Comparison of ENCODE assay signal across 1 cellular context in the genomic region with DNA sequence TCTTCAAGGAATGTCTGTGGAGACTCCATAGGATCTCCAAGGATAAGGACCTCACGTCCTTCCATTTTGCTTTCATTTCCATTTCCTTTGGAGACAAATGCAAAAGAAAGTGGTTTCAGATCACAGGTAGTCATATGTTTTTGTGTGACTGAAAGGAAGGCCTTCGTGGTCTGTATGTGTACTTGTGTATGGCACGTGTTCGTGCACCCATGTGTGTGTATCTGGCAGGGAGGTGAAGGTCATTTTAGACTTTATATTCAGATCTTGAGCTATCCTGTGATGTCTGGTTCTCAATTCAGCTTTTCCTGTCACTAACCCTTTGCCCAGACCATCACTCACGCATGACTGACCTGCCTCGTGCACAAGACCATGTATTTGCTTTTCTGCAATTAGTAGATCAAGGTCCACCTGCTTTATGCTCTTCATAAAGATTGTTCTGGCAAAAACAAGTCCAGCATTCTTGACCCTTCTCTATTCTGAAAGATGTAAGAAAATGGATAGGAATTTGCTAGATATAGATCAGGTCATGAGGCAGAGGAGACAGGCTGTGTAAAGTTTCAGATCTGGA.
TF ChIP-seq lines count a peak whose summit lies in the region.

No MANE protein-coding gene starts in this region.

TF ChIP-seq in HepG2, 621 proteins besides CTCF, POLR2A, EP300 and RAD21 (continued from another document and continues in another):
- TF ChIP-seq, protein P1, sequence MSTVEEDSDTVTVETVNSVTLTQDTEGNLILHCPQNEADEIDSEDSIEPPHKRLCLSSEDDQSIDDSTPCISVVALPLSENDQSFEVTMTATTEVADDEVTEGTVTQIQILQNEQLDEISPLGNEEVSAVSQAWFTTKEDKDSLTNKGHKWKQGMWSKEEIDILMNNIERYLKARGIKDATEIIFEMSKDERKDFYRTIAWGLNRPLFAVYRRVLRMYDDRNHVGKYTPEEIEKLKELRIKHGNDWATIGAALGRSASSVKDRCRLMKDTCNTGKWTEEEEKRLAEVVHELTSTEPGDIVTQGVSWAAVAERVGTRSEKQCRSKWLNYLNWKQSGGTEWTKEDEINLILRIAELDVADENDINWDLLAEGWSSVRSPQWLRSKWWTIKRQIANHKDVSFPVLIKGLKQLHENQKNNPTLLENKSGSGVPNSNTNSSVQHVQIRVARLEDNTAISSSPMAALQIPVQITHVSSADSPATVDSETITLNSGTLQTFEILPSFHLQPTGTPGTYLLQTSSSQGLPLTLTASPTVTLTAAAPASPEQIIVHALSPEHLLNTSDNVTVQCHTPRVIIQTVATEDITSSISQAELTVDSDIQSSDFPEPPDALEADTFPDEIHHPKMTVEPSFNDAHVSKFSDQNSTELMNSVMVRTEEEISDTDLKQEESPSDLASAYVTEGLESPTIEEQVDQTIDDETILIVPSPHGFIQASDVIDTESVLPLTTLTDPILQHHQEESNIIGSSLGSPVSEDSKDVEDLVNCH (CRISPR knock-in tag; IDR thresholded peaks at IDR 0.05) = no peak
- TF ChIP-seq SRSF1 (optimal IDR thresholded peaks at IDR 0.05; ENCODE audit: low read depth, low read length) (no peak), ZFP37 (CRISPR knock-in tag; IDR thresholded peaks at IDR 0.05; ENCODE audit: borderline replicate concordance) (no peak), MBD4 (IDR thresholded peaks at IDR 0.05; ENCODE audit: borderline replicate concordance, low read length) (no peak), MYPOP (CRISPR knock-in tag; IDR thresholded peaks at IDR 0.05) (no peak), NONO (IDR thresholded peaks at IDR 0.05) (no peak), NONO (CRISPR knock-in tag; conservative IDR thresholded peaks at IDR 0.05) (no peak), CBX1 (IDR thresholded peaks at IDR 0.05; ENCODE audit: low read depth) (no peak), ZNF292 (CRISPR knock-in tag; IDR thresholded peaks at IDR 0.05; ENCODE audit: borderline replicate concordance, low read depth) (no peak), MED8 (CRISPR knock-in tag; IDR thresholded peaks at IDR 0.05; ENCODE audit: insufficient replicate concordance) (no peak), LCORL (IDR thresholded peaks at IDR 0.05) (no peak), LCORL (CRISPR knock-in tag; IDR thresholded peaks at IDR 0.05) (0 out of 2 replicates have a peak, but pooled peaks have one; percentile 25), CREM (IDR thresholded peaks at IDR 0.05) (no peak), CREM (CRISPR knock-in tag; IDR thresholded peaks at IDR 0.05) (no peak), ZNF775 (CRISPR knock-in tag; IDR thresholded peaks at IDR 0.05; ENCODE audit: borderline replicate concordance) (no peak), MATR3 (CRISPR knock-in tag; IDR thresholded peaks at IDR 0.05) (no peak), ZNF556 (CRISPR knock-in tag; IDR thresholded peaks at IDR 0.05; ENCODE audit: borderline replicate concordance) (no peak), ZNF224 (CRISPR knock-in tag; IDR thresholded peaks at IDR 0.05) (no peak), ZNF891 (CRISPR knock-in tag; IDR thresholded peaks at IDR 0.05) (no peak), XRCC5 (optimal IDR thresholded peaks at IDR 0.05; ENCODE audit: low read length) (no peak), JUNB (CRISPR knock-in tag; IDR thresholded peaks at IDR 0.05; ENCODE audit: borderline replicate concordance) (no peak), GFI1 (CRISPR knock-in tag; IDR thresholded peaks at IDR 0.05; ENCODE audit: borderline replicate concordance) (no peak), ZNF773 (CRISPR knock-in tag; IDR thresholded peaks at IDR 0.05; ENCODE audit: borderline replicate concordance) (no peak), GATA4 (IDR thresholded peaks at IDR 0.05; ENCODE audit: borderline replicate concordance, low read depth) (no peak), ZNF484 (CRISPR knock-in tag; IDR thresholded peaks at IDR 0.05; ENCODE audit: borderline replicate concordance, low read depth) (no peak), KLF11 (CRISPR knock-in tag; IDR thresholded peaks at IDR 0.05) (no peak), ZNF17 (CRISPR knock-in tag; IDR thresholded peaks at IDR 0.05) (no peak), POGZ (CRISPR knock-in tag; IDR thresholded peaks at IDR 0.05) (0 out of 2 replicates have a peak, but pooled peaks have one; percentile 16), ZNF564 (CRISPR knock-in tag; IDR thresholded peaks at IDR 0.05) (no peak), PRMT3 (CRISPR knock-in tag; IDR thresholded peaks at IDR 0.05; ENCODE audit: borderline replicate concordance, low read depth) (no peak), ZFYVE20 (CRISPR knock-in tag; IDR thresholded peaks at IDR 0.05; ENCODE audit: borderline replicate concordance, low read depth) (no peak), ZNF296 (CRISPR knock-in tag; conservative IDR thresholded peaks at IDR 0.05) (no peak), ZNF282 (IDR thresholded peaks at IDR 0.05; ENCODE audit: partially characterized antibody) (no peak), BRF2 (CRISPR knock-in tag; IDR thresholded peaks at IDR 0.05) (no peak), AKAP8 (CRISPR knock-in tag; IDR thresholded peaks at IDR 0.05) (no peak), HNRNPL (IDR thresholded peaks at IDR 0.05; ENCODE audit: low read depth, low read length) (no peak), DDIT3 (CRISPR knock-in tag; IDR thresholded peaks at IDR 0.05) (no peak), ATF4 (CRISPR knock-in tag; IDR thresholded peaks at IDR 0.05) (no peak), RXRB (CRISPR knock-in tag; IDR thresholded peaks at IDR 0.05; ENCODE audit: borderline replicate concordance) (peak; percentile 63), ZSCAN29 (CRISPR knock-in tag; conservative IDR thresholded peaks at IDR 0.05) (no peak), MXD4 (CRISPR knock-in tag; IDR thresholded peaks at IDR 0.05) (no peak), NBN (conservative IDR thresholded peaks at IDR 0.05) (no peak), ZNF138 (CRISPR knock-in tag; IDR thresholded peaks at IDR 0.05; ENCODE audit: low read depth) (no peak), NFKBIZ (CRISPR knock-in tag; IDR thresholded peaks at IDR 0.05) (no peak), MXI1 (IDR thresholded peaks at IDR 0.05; ENCODE audit: borderline replicate concordance, low read depth, low read length) (no peak), ZFY (CRISPR knock-in tag; IDR thresholded peaks at IDR 0.05) (no peak), PCBP2 (optimal IDR thresholded peaks at IDR 0.05; ENCODE audit: low read depth, low read length, poor library complexity, severe bottlenecking) (no peak), ZBTB34 (CRISPR knock-in tag; IDR thresholded peaks at IDR 0.05) (no peak), ZBTB1 (CRISPR knock-in tag; IDR thresholded peaks at IDR 0.05; ENCODE audit: borderline replicate concordance) (no peak), THAP11 (CRISPR knock-in tag; IDR thresholded peaks at IDR 0.05) (peak; percentile 38; the same call in 1 of the 2 replicates), PPARG (CRISPR knock-in tag; conservative IDR thresholded peaks at IDR 0.05) (no peak)
- TF ChIP-seq, protein P2, sequence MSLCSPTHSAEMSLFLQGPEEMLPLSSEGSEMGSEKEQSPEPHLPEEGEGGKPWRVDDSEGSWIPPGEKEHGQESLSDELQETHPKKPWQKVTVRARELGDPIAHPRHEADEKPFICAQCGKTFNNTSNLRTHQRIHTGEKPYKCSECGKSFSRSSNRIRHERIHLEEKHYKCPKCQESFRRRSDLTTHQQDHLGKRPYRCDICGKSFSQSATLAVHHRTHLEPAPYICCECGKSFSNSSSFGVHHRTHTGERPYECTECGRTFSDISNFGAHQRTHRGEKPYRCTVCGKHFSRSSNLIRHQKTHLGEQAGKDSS (CRISPR knock-in tag; IDR thresholded peaks at IDR 0.05; ENCODE audit: borderline replicate concordance, low read depth) = no peak; the same call in 1 of the 2 replicates
- TF ChIP-seq, protein P3, sequence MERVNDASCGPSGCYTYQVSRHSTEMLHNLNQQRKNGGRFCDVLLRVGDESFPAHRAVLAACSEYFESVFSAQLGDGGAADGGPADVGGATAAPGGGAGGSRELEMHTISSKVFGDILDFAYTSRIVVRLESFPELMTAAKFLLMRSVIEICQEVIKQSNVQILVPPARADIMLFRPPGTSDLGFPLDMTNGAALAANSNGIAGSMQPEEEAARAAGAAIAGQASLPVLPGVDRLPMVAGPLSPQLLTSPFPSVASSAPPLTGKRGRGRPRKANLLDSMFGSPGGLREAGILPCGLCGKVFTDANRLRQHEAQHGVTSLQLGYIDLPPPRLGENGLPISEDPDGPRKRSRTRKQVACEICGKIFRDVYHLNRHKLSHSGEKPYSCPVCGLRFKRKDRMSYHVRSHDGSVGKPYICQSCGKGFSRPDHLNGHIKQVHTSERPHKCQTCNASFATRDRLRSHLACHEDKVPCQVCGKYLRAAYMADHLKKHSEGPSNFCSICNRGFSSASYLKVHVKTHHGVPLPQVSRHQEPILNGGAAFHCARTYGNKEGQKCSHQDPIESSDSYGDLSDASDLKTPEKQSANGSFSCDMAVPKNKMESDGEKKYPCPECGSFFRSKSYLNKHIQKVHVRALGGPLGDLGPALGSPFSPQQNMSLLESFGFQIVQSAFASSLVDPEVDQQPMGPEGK (CRISPR knock-in tag; IDR thresholded peaks at IDR 0.05) = no peak
- TF ChIP-seq, protein P4, sequence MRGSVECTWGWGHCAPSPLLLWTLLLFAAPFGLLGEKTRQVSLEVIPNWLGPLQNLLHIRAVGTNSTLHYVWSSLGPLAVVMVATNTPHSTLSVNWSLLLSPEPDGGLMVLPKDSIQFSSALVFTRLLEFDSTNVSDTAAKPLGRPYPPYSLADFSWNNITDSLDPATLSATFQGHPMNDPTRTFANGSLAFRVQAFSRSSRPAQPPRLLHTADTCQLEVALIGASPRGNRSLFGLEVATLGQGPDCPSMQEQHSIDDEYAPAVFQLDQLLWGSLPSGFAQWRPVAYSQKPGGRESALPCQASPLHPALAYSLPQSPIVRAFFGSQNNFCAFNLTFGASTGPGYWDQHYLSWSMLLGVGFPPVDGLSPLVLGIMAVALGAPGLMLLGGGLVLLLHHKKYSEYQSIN (CRISPR knock-in tag; IDR thresholded peaks at IDR 0.05; ENCODE audit: borderline replicate concordance) = no peak
- TF ChIP-seq, protein P5, sequence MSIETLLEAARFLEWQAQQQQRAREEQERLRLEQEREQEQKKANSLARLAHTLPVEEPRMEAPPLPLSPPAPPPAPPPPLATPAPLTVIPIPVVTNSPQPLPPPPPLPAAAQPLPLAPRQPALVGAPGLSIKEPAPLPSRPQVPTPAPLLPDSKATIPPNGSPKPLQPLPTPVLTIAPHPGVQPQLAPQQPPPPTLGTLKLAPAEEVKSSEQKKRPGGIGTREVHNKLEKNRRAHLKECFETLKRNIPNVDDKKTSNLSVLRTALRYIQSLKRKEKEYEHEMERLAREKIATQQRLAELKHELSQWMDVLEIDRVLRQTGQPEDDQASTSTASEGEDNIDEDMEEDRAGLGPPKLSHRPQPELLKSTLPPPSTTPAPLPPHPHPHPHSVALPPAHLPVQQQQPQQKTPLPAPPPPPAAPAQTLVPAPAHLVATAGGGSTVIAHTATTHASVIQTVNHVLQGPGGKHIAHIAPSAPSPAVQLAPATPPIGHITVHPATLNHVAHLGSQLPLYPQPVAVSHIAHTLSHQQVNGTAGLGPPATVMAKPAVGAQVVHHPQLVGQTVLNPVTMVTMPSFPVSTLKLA (IDR thresholded peaks at IDR 0.05) = no peak
- TF ChIP-seq, protein P6, sequence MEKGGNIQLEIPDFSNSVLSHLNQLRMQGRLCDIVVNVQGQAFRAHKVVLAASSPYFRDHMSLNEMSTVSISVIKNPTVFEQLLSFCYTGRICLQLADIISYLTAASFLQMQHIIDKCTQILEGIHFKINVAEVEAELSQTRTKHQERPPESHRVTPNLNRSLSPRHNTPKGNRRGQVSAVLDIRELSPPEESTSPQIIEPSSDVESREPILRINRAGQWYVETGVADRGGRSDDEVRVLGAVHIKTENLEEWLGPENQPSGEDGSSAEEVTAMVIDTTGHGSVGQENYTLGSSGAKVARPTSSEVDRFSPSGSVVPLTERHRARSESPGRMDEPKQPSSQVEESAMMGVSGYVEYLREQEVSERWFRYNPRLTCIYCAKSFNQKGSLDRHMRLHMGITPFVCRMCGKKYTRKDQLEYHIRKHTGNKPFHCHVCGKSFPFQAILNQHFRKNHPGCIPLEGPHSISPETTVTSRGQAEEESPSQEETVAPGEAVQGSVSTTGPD (CRISPR knock-in tag; IDR thresholded peaks at IDR 0.05) = no peak
